8 cellular contexts compared by ENCODE assay signal in the genomic region with DNA sequence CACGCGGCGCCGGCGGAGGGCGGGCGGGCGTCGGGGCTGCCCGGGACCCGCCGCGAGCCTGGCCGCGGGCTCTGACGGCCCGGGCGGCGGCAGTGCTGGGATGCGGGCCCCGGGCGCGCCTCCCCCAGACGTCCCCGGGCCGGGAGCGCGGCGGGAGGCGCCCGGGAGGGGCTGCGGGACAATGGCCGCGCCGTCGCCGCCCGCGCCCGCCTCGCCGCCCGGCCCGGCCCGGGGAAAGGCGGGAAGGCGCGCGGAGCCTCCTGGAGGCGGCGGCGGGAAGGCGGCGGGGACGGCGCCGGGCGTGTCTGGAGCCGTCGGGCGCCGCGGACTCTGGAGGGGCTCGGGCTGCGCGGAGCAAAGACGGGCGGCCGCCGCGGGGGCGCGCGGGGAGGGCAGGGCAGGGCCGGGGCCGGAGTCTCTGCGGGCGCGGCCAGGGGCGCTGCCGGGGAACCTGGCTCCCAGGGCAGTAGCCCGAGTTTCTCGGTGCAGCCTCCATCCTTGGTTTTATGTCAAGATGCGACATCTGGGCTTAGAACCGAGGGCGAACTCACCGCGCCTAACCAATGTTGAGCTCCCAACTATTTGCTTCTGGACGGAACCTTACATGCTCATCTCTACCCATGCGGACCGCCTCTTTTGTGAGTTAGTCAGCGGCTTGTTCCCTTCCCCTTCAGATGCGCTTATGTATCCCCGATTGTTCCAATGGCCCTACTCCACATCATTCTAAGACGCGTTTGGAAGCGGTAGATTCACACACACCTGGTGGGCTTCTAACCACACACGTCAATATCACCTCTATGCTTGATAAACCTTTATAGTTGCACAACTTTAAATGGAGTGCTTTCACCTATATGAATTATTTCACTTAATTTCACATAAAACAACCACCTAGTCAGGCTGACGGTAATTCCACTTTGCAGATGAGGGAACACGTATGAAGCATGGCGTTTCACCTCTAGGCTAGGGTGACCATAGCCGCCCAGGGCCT. TPM values are rescaled to one million over a fixed set of nuclear protein-coding genes. Genes with fewer than 3 reads are reported as not detected.
A peak's percentile ranks its signal among the peaks of the same experiment; 100 is the strongest.
DNase-seq lines count a peak whose midpoint lies in the region; ATAC-seq, FAIRE-seq and TF ChIP-seq lines count a peak whose summit lies in the region.

No MANE protein-coding gene starts in this region.

- H3K4me1 Mint-ChIP-seq in T-helper 1 cell treated with Interleukin-12 subunit alpha and Interleukin-12 subunit beta and Interleukin-4 antibody, amounts not matched to agents 30 μg/mL and 1 μg/mL, for 36 hours (ENCODE audit: low read depth): peaks cover 4% of the 10 kb centered on the region
- H3K4me1 Mint-ChIP-seq in activated CD8-positive, alpha-beta memory T cell treated with anti-CD3 and anti-CD28 coated beads, Interleukin-2, amount 10 ng/mL, durations not matched to agents 7 days and 5 days: peaks cover 8% of the 10 kb centered on the region

- H3K4me3 ChIP-seq in fibroblast of lung (replicated peaks in 1 of 4; ENCODE audit: control extremely low read depth in 1 of 4, insufficient read depth in 1 of 4, low read depth in 3 of 4, low read length in 4 of 4) (peak overlapping the region; percentile 60 to 89 (median 71)), muscle layer of duodenum (ENCODE audit: low read depth in 1 of 2, low read length in 2 of 2) (peak overlapping the region; percentile 77 to 84)

- H3K27ac Mint-ChIP-seq in T-helper 1 cell treated with Interleukin-12 subunit alpha and Interleukin-12 subunit beta and Interleukin-4 antibody, amounts not matched to agents 30 μg/mL and 1 μg/mL, for 36 hours: no peak overlapping the region
- H3K27ac Mint-ChIP-seq in activated CD8-positive, alpha-beta memory T cell treated with anti-CD3 and anti-CD28 coated beads, Interleukin-2, amount 10 ng/mL, durations not matched to agents 7 days and 5 days: peak overlapping the region; percentile 17

- H3K79me2 ChIP-seq in fibroblast of lung (ENCODE audit: control insufficient read depth, insufficient read depth, low read length): peaks cover 6% of the 10 kb centered on the region

- no peaks in the 10 kb centered on the region for H3K36me3 Mint-ChIP-seq in T-helper 1 cell treated with Interleukin-12 subunit alpha and Interleukin-12 subunit beta and Interleukin-4 antibody, amounts not matched to agents 30 μg/mL and 1 μg/mL, for 36 hours (ENCODE audit: low read depth)
- no peaks in the 10 kb centered on the region for H3K36me3 Mint-ChIP-seq in activated CD8-positive, alpha-beta memory T cell treated with anti-CD3 and anti-CD28 coated beads, Interleukin-2, amount 10 ng/mL, durations not matched to agents 7 days and 5 days

- H3K36me3 ChIP-seq in fibroblast of lung (ENCODE audit: control insufficient read depth, insufficient read depth, low read length) (no peaks in the 10 kb centered on the region), muscle layer of duodenum (ENCODE audit: control insufficient read depth in 1 of 2, insufficient read depth in 2 of 2, low read length in 2 of 2) (no peaks in the 10 kb centered on the region)

- H3K4me1 ChIP-seq in fibroblast of lung (ENCODE audit: control insufficient read depth, extremely low read depth, insufficient read depth, low read length): no peaks in the 10 kb centered on the region
- H3K4me1 ChIP-seq in muscle layer of duodenum (ENCODE audit: control insufficient read depth in 1 of 2, insufficient read depth in 2 of 2, low read length in 2 of 2): peaks cover 0 to 5% of the 10 kb centered on the region in 2 donors

- no peaks in the 10 kb centered on the region for H4K20me1 ChIP-seq in fibroblast of lung (ENCODE audit: control insufficient read depth, extremely low read depth, insufficient read depth, low read length)

- no peaks in the 10 kb centered on the region for H3K9me3 Mint-ChIP-seq in T-helper 1 cell treated with Interleukin-12 subunit alpha and Interleukin-12 subunit beta and Interleukin-4 antibody, amounts not matched to agents 30 μg/mL and 1 μg/mL, for 36 hours
- H3K9me3 Mint-ChIP-seq in activated CD8-positive, alpha-beta memory T cell treated with anti-CD3 and anti-CD28 coated beads, Interleukin-2, amount 10 ng/mL, durations not matched to agents 7 days and 5 days (ENCODE audit: low read depth): no peaks in the 10 kb centered on the region

- H3K27me3 Mint-ChIP-seq in T-helper 1 cell treated with Interleukin-12 subunit alpha and Interleukin-12 subunit beta and Interleukin-4 antibody, amounts not matched to agents 30 μg/mL and 1 μg/mL, for 36 hours (ENCODE audit: low read depth): peaks cover 81% of the 10 kb centered on the region
- peaks cover 79% of the 10 kb centered on the region for H3K27me3 Mint-ChIP-seq in activated CD8-positive, alpha-beta memory T cell treated with anti-CD3 and anti-CD28 coated beads, Interleukin-2, amount 10 ng/mL, durations not matched to agents 7 days and 5 days

- no peak for TF ChIP-seq CTCF in fibroblast of lung (conservative IDR thresholded peaks at IDR 0.05 in 1 of 2, IDR thresholded peaks at IDR 0.05 in 1 of 2; ENCODE audit: low read depth in 1 of 2, low read length in 2 of 2)

- no peak for FAIRE-seq in urothelium cell line (lab: Jason Lieb, UNC)

- DNase-seq in T-helper 1 cell (no peak), NCI-H1092 (lab: John Stamatoyannopoulos, UW) (peak; percentile 53), fibroblast of lung (ENCODE audit: low read depth in 2 of 2) (peak; percentile 43 to 64), urothelium cell line (ENCODE audit: low spot score) (peak; percentile 57)
- no peak for DNase-seq in activated CD8-positive, alpha-beta memory T cell treated with anti-CD3 and anti-CD28 coated beads, Interleukin-2, amount 10 ng/mL, durations not matched to agents 7 days and 5 days
- DNase-seq in central memory CD4-positive, alpha-beta T cell: no peak

- H3K27me3 ChIP-seq in fibroblast of lung (ENCODE audit: control insufficient read depth, insufficient read depth, low read length) (no peaks in the 10 kb centered on the region), muscle layer of duodenum (ENCODE audit: low read depth, low read length) (no peaks in the 10 kb centered on the region)

- peak overlapping the region; percentile 62 for H3K9ac ChIP-seq in fibroblast of lung (ENCODE audit: insufficient read depth, low read length)

- peak; percentile 68 for ATAC-seq in activated CD8-positive, alpha-beta memory T cell treated with anti-CD3 and anti-CD28 coated beads, Interleukin-2, amount 10 ng/mL, durations not matched to agents 7 days and 5 days

- H3K27ac ChIP-seq in fibroblast of lung (ENCODE audit: insufficient read depth, low read length) (no peak overlapping the region), muscle layer of duodenum (ENCODE audit: low read length) (peak overlapping the region; percentile 16)

- CTCF ChIA-PET in activated CD8-positive, alpha-beta memory T cell treated with anti-CD3 and anti-CD28 coated beads, Interleukin-2, amount 10 ng/mL, durations not matched to agents 7 days and 5 days (lab: Charles Lee): interaction anchor here (0.7 kb wide), 1 partner anchor 172 kb away, joined by 3 read pairs; no protein-coding TSS in a partner anchor

- peak overlapping the region; percentile 75 for H3K4me2 ChIP-seq in fibroblast of lung (ENCODE audit: extremely low read depth, insufficient read depth, low read length)

- peak overlapping the region; percentile 73 for H3K4me3 Mint-ChIP-seq in T-helper 1 cell treated with Interleukin-12 subunit alpha and Interleukin-12 subunit beta and Interleukin-4 antibody, amounts not matched to agents 30 μg/mL and 1 μg/mL, for 36 hours
- H3K4me3 Mint-ChIP-seq in activated CD8-positive, alpha-beta memory T cell treated with anti-CD3 and anti-CD28 coated beads, Interleukin-2, amount 10 ng/mL, durations not matched to agents 7 days and 5 days: peak overlapping the region; percentile 71

- H2AFZ ChIP-seq in fibroblast of lung (ENCODE audit: low read length): peak overlapping the region; percentile 86

- H3K9me3 ChIP-seq in fibroblast of lung (ENCODE audit: control insufficient read depth, insufficient read depth, low read depth, low read length) (no peaks in the 10 kb centered on the region), muscle layer of duodenum (ENCODE audit: control insufficient read depth in 1 of 2, low read length in 2 of 2) (no peaks in the 10 kb centered on the region)

RNA-seq across cellular contexts. Expression of gene ZBTB8A, which starts 0.7 kb away (rescaled TPM):
- total RNA-seq in activated CD8-positive, alpha-beta memory T cell treated with anti-CD3 and anti-CD28 coated beads, Interleukin-2, amount 10 ng/mL, durations not matched to agents 7 days and 5 days: under 1 TPM in 1 of 2 experiments, not detected in 1; 0.23 TPM
- total RNA-seq in fibroblast of lung: 5.6 and 5.9 TPM in 2 replicates
- 6.0 and 6.9 TPM in 2 replicates for polyA plus RNA-seq in fibroblast of lung
- polyA plus RNA-seq in fibroblast of lung (2012): 3.9 and 4.4 TPM in 2 replicates
- polyA minus RNA-seq in fibroblast of lung (ENCODE audit: low replicate concordance): 2.3 and 3.4 TPM in 2 replicates

Comparison
In these comparisons a context has a peak if more than half of its experiments do, and no peak if none do; other contexts are left out.
1. DNase-seq: peak in NCI-H1092 (single experiment), fibroblast of lung (2 of 2) and urothelium cell line (single experiment); none in T-helper 1 cell (0 of 5), activated CD8-positive, alpha-beta memory T cell treated with anti-CD3 and anti-CD28 coated beads, Interleukin-2, amount 10 ng/mL, durations not matched to agents 7 days and 5 days (single experiment) and central memory CD4-positive, alpha-beta T cell (single experiment).